ENCODE assay signal across 8 cellular contexts in genomic region chr6:109382576-109383437, GRCh38. TPM values are rescaled to one million over a fixed set of nuclear protein-coding genes. Genes with fewer than 3 reads are reported as not detected.
A peak's percentile ranks its signal among the peaks of the same experiment; 100 is the strongest.
DNase-seq lines count a peak whose midpoint lies in the region; FAIRE-seq and TF ChIP-seq lines count a peak whose summit lies in the region.

No MANE protein-coding gene starts in this region.

- no peak for TF ChIP-seq EP300 in neural cell (conservative IDR thresholded peaks at IDR 0.05; ENCODE audit: poor library complexity, severe bottlenecking)
- peak; percentile 28 for TF ChIP-seq EP300 in stomach (IDR thresholded peaks at IDR 0.05)

- peaks cover 4% of the 10 kb centered on the region for H3F3A ChIP-seq in neural cell (ENCODE audit: insufficient read depth, low read length, poor library complexity, severe bottlenecking)

- no peaks in the 10 kb centered on the region for H3K9me2 ChIP-seq in neural cell (ENCODE audit: insufficient read depth, low read length)

- H3K27ac ChIP-seq in neural cell (ENCODE audit: low read length) (peak overlapping the region; percentile 95), stomach (peak overlapping the region; percentile 99 to 100 (median 99))

- H3K27me3 ChIP-seq in MG63 (no peaks in the 10 kb centered on the region), neural cell (ENCODE audit: insufficient read depth, low read depth, low read length) (no peaks in the 10 kb centered on the region), stomach (no peaks in the 10 kb centered on the region)

- H3K36me3 ChIP-seq in MG63, result peaks cover 19% of the 10 kb centered on the region
- H3K36me3 ChIP-seq in neural cell (ENCODE audit: insufficient read depth, low read length), result no peaks in the 10 kb centered on the region
- peaks cover 3 to 11% (median 6%) of the 10 kb centered on the region in 4 donors for H3K36me3 ChIP-seq in stomach

- no peaks in the 10 kb centered on the region for H3K9me3 ChIP-seq in MG63
- no peaks in the 10 kb centered on the region for H3K9me3 ChIP-seq in neural cell (ENCODE audit: low read length)
- H3K9me3 ChIP-seq in stomach, result no peaks in the 10 kb centered on the region

- no peaks in the 10 kb centered on the region for H4K20me1 ChIP-seq in neural cell (ENCODE audit: insufficient read depth)

- H3K4me2 ChIP-seq in neural cell (ENCODE audit: low read length), result peak overlapping the region; percentile 95

- peaks cover 27 to 53% (median 42%) of the 10 kb centered on the region in 4 donors for H3K4me1 ChIP-seq in stomach

- H3K4me3 ChIP-seq in MG63 (peak overlapping the region; percentile 91), foreskin fibroblast (ENCODE audit: low read depth in 1 of 2, low read length in 2 of 2) (peak overlapping the region; percentile 83 to 95), neural cell (ENCODE audit: low read length) (peak overlapping the region; percentile 91), stomach (peak overlapping the region; percentile 64 to 94 (median 86))

- TF ChIP-seq POLR2A in stomach (IDR thresholded peaks at IDR 0.05), result peak in 2 of 4 donors; percentile 38 to 47

- peaks cover 36% of the 10 kb centered on the region for H3K79me2 ChIP-seq in neural cell (replicated peaks; ENCODE audit: insufficient read depth, low read length)

- peak; percentile 38 for TF ChIP-seq CTCF in foreskin fibroblast (IDR thresholded peaks at IDR 0.05; ENCODE audit: low read depth, low read length)
- TF ChIP-seq CTCF in neural cell (IDR thresholded peaks at IDR 0.05; ENCODE audit: poor library complexity, severe bottlenecking), result peak; percentile 86
- peak in 4 of 7 experiments; percentile 23 to 64 (median 48) for TF ChIP-seq CTCF in stomach (IDR thresholded peaks at IDR 0.05)

- intact Hi-C loops in stomach (cut with DNase I; ENCODE audit: low total_unique reads), result no loop called here

- WGBS in stomach, 5 donors, result 0 to 1% (median 0%) methylated on average over 30 to 42 of the region's 42 CpGs

- peak; percentile 93 for DNase-seq in HCEC 1CT
- DNase-seq in MG63, result peak; percentile 93
- DNase-seq in SHP77 treated with DMSO at 0.1 percent for 48 hours (lab: John Stamatoyannopoulos, UW), result peak; percentile 91
- peak; percentile 91 for DNase-seq in activated gamma-delta T cell treated with Interleukin-2 at 50 U/mL for 16 hours
- DNase-seq in foreskin fibroblast, result peak; percentile 90 to 96
- DNase-seq in stomach, result peak; percentile 92

- peak; percentile 80 for TF ChIP-seq RAD21 in neural cell (conservative IDR thresholded peaks at IDR 0.05)

- H2AFZ ChIP-seq in neural cell (ENCODE audit: low read depth, low read length), result peak overlapping the region; percentile 74

- FAIRE-seq in G401.6 (lab: Jason Lieb, UNC), result peak; percentile 92

- peak overlapping the region; percentile 87 for H3K9ac ChIP-seq in neural cell (ENCODE audit: low read length)

TF ChIP-seq in neural cell, 6 proteins besides CTCF, POLR2A, EP300 and RAD21:
- TF ChIP-seq TAF1 (IDR thresholded peaks at IDR 0.05; ENCODE audit: low read depth) (peak; percentile 40), SMC3 (conservative IDR thresholded peaks at IDR 0.05; ENCODE audit: poor library complexity) (peak; percentile 85), POLR2AphosphoS5 (IDR thresholded peaks at IDR 0.05) (no peak), MXI1 (conservative IDR thresholded peaks at IDR 0.05; ENCODE audit: poor library complexity, severe bottlenecking) (peak; percentile 97), EZH2 (IDR thresholded peaks at IDR 0.05; ENCODE audit: borderline replicate concordance, insufficient read depth, low read length, poor library complexity, severe bottlenecking) (no peak), REST (IDR thresholded peaks at IDR 0.05; ENCODE audit: borderline replicate concordance) (no peak)

RNA-seq across cellular contexts. Expression of gene CD164, which starts 0.5 kb away (rescaled TPM):
- total RNA-seq in MG63 (2014; rRNA removed; shearing (Covaris generic); ENCODE audit: low replicate concordance), result 110 and 238 TPM in 2 replicates
- polyA plus RNA-seq in neural cell, result 35.3 and 42.6 TPM in 2 replicates
- 43.4 and 48.2 TPM in 2 replicates for polyA minus RNA-seq in neural cell
- total RNA-seq in stomach, result 100 to 1,000 TPM in 3 of 5 donors, 10 to 100 TPM in 2; 62.4 to 453 (median 105) TPM
- 100 to 1,000 TPM in 1 of 3 donors, 10 to 100 TPM in 2; 86.5 to 104 (median 99.4) TPM for polyA plus RNA-seq in stomach

RNA-seq across cellular contexts. Expression of gene PPIL6, which starts 57.6 kb away (rescaled TPM):
- total RNA-seq in MG63 (2014; rRNA removed; shearing (Covaris generic); ENCODE audit: low replicate concordance), result 8.8 TPM in 1 of 2 replicates, not detected in the other
- 2.5 and 11.8 TPM in 2 replicates for polyA plus RNA-seq in neural cell
- polyA minus RNA-seq in neural cell, result 10.7 and 13.2 TPM in 2 replicates
- 1 to 10 TPM in 3 of 5 donors, not detected in 2; 1.4 to 8.6 (median 3.2) TPM for total RNA-seq in stomach
- polyA plus RNA-seq in stomach, result 1 to 10 TPM; 1.0 to 4.0 (median 2.7) TPM

RNA-seq across cellular contexts. Expression of gene SMPD2, which starts 57.7 kb away (rescaled TPM):
- total RNA-seq in MG63 (2014; rRNA removed; shearing (Covaris generic); ENCODE audit: low replicate concordance), result 9.3 and 13.4 TPM in 2 replicates
- polyA plus RNA-seq in neural cell, result 8.0 and 8.6 TPM in 2 replicates
- 7.2 and 10.2 TPM in 2 replicates for polyA minus RNA-seq in neural cell
- total RNA-seq in stomach, result 10 to 100 TPM; 10.7 to 80.5 (median 17.2) TPM
- 10 to 100 TPM; 14.0 to 21.8 (median 17.6) TPM for polyA plus RNA-seq in stomach

Comparison
In these comparisons a context has a peak if more than half of its experiments do, and no peak if none do; other contexts are left out.
1. Peak in every context shown above with its lines: DNase-seq, H3K4me3 ChIP-seq and H3K27ac ChIP-seq.